Comparison of ENCODE assay signal across 11 cellular contexts in the genomic region with DNA sequence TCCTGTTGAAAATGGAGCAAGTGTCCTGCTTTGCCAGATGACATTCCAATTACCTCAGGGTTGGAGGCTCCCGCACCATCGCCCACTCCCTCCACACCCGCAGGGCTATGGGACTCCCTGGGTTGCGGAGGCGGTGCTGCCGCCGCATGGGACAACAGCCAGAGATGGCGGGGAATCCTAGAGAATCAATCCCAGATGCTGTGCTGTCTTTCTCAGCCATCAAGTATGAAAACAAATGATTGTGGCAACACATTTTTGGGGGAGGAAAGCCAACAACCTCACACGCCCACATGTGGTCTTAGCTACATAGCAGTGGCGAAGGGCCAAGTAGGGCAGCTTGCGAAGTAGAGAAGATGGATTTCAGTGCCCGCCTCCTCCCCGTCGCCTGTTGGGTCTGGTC. TPM values are rescaled to one million over a fixed set of nuclear protein-coding genes. Genes with fewer than 3 reads are reported as not detected.
DNase-seq lines count a peak whose midpoint lies in the region; ATAC-seq and TF ChIP-seq lines count a peak whose summit lies in the region.
"Had no signal": no experiment of that assay in that cellular context is flagged by ENCODE, and none has a peak within 500 bp of the region (broad histone marks: within the 10 kb centered on the region; RNA-seq: fewer than 3 reads in every experiment).

No MANE protein-coding gene starts in this region.

- H3K9me3 ChIP-seq in heart left ventricle (no peaks in the 10 kb centered on the region), thoracic aorta (no peaks in the 10 kb centered on the region), spleen (no peaks in the 10 kb centered on the region)

- no peaks in the 10 kb centered on the region for H3K36me3 Mint-ChIP-seq in activated naive CD4-positive, alpha-beta T cell treated with anti-CD3 and anti-CD28 coated beads, Interleukin-2, amount 10 ng/mL, durations not matched to agents 7 days and 5 days

- H3K36me3 ChIP-seq in heart left ventricle = no peaks in the 10 kb centered on the region
- H3K36me3 ChIP-seq in thoracic aorta = no peaks in the 10 kb centered on the region
- H3K36me3 ChIP-seq in spleen = no peaks in the 10 kb centered on the region

- peaks cover 14% of the 10 kb centered on the region for H3K4me1 Mint-ChIP-seq in activated naive CD4-positive, alpha-beta T cell treated with anti-CD3 and anti-CD28 coated beads, Interleukin-2, amount 10 ng/mL, durations not matched to agents 7 days and 5 days

- H3K9me3 Mint-ChIP-seq in activated naive CD4-positive, alpha-beta T cell treated with anti-CD3 and anti-CD28 coated beads, Interleukin-2, amount 10 ng/mL, durations not matched to agents 7 days and 5 days = no peaks in the 10 kb centered on the region

- intact Hi-C loops in heart left ventricle (cut with DNase I) = no loop called here
- intact Hi-C loops in spleen (cut with DNase I; ENCODE audit: low total_unique reads) = no loop called here

- peaks cover 25% of the 10 kb centered on the region for H3K27me3 Mint-ChIP-seq in activated naive CD4-positive, alpha-beta T cell treated with anti-CD3 and anti-CD28 coated beads, Interleukin-2, amount 10 ng/mL, durations not matched to agents 7 days and 5 days

- H3K27me3 ChIP-seq in heart left ventricle = no peaks in the 10 kb centered on the region
- H3K27me3 ChIP-seq in thoracic aorta (replicated peaks; ENCODE audit: insufficient read depth) = no peaks in the 10 kb centered on the region
- H3K27me3 ChIP-seq in spleen (replicated peaks in 1 of 7) = peaks cover 0 to 4% (median 0%) of the 10 kb centered on the region in 7 donors

- CTCF ChIA-PET in activated naive CD4-positive, alpha-beta T cell treated with anti-CD3 and anti-CD28 coated beads, Interleukin-2, amount 10 ng/mL, durations not matched to agents 7 days and 5 days (lab: Charles Lee) = no interaction called here

- peak; percentile 43 for DNase-seq in activated naive CD4-positive, alpha-beta T cell treated with Interleukin-2 at 50 U/mL for 16 hours
- no peak for DNase-seq in activated naive CD4-positive, alpha-beta T cell treated with anti-CD3 and anti-CD28 coated beads, Interleukin-2, amount 10 ng/mL, durations not matched to agents 7 days and 5 days
- DNase-seq in activated T-helper 9 cell treated with anti-CD3 and anti-CD28 coated beads, Interleukin-2, amount 50 U/mL, for 16 hours (ENCODE audit: low read depth) = peak; percentile 9
- DNase-seq in heart left ventricle (peak in 4 of 5 donors; percentile 37 to 72 (median 58)), thoracic aorta (ENCODE audit: low spot score) (no peak), GM10266 (ENCODE audit: extremely low spot score) (no peak), spleen (no peak)
- DNase-seq: activated gamma-delta T cell, NCI-H187, T-helper 1 cell had no signal

- no peak overlapping the region for H3K4me3 ChIP-seq in heart left ventricle
- H3K4me3 ChIP-seq in thoracic aorta = peak overlapping the region; percentile 71
- H3K4me3 ChIP-seq in spleen = no peak overlapping the region

- WGBS in heart left ventricle, 4 donors = 73 to 76% (median 76%) methylated on average over 14 of the region's 14 CpGs
- WGBS in spleen, 5 donors = 67 to 86% (median 75%) methylated on average over 14 of the region's 14 CpGs

- TF ChIP-seq CTCF in heart left ventricle (IDR thresholded peaks at IDR 0.05) (no peak), thoracic aorta (IDR thresholded peaks at IDR 0.05) (no peak), GM10266 (IDR thresholded peaks at IDR 0.05; ENCODE audit: control insufficient read depth, insufficient read depth, low read depth, missing control alignments) (no peak), spleen (IDR thresholded peaks at IDR 0.05 in 8 of 11, conservative IDR thresholded peaks at IDR 0.05 in 3 of 11) (no peak)

- TF ChIP-seq POLR2A in heart left ventricle (IDR thresholded peaks at IDR 0.05) (no peak), spleen (IDR thresholded peaks at IDR 0.05) (no peak)

- peaks cover 0 to 4% (median 0%) of the 10 kb centered on the region in 12 donors for H3K4me1 ChIP-seq in heart left ventricle
- H3K4me1 ChIP-seq in thoracic aorta (ENCODE audit: control insufficient read depth in 1 of 2, low read depth in 2 of 2) = no peaks in the 10 kb centered on the region
- H3K4me1 ChIP-seq in spleen = peaks cover 0 to 5% (median 0%) of the 10 kb centered on the region in 6 donors

- no peak overlapping the region for H3K27ac Mint-ChIP-seq in activated naive CD4-positive, alpha-beta T cell treated with anti-CD3 and anti-CD28 coated beads, Interleukin-2, amount 10 ng/mL, durations not matched to agents 7 days and 5 days

- ATAC-seq in heart left ventricle = peak in 3 of 4 donors; percentile 58 to 90 (median 62)
- ATAC-seq in thoracic aorta (ENCODE audit: insufficient number of reproducible peaks, low FRiP score, low read depth) = no peak
- no peak for ATAC-seq in HG02870 (IDR thresholded peaks at IDR 0.05; ENCODE audit: unreplicated experiment)

- H3K27ac ChIP-seq in heart left ventricle (no peak overlapping the region), thoracic aorta (peak overlapping the region in 1 of 2 donors; percentile 27), spleen (no peak overlapping the region)

- H3K4me3 Mint-ChIP-seq in activated naive CD4-positive, alpha-beta T cell treated with anti-CD3 and anti-CD28 coated beads, Interleukin-2, amount 10 ng/mL, durations not matched to agents 7 days and 5 days = no peak overlapping the region

RNA-seq across cellular contexts. Expression of a gene that starts 46.7 kb away (rescaled TPM):
- 1 to 10 TPM in 1 of 9 donors, under 1 TPM in 4, not detected in 4; 0.21 to 2.2 (median 0.54) TPM for total RNA-seq in heart left ventricle
- under 1 TPM in 1 of 2 donors, not detected in 1; 0.12 TPM for polyA plus RNA-seq in heart left ventricle
- 1 to 10 TPM; 1.1 to 6.6 TPM for total RNA-seq in thoracic aorta
- under 1 TPM in 1 of 7 donors, not detected in 6; 0.20 TPM for total RNA-seq in spleen
- under 1 TPM in 2 of 3 donors, not detected in 1; 0.02 to 0.03 TPM for polyA plus RNA-seq in spleen

Comparison
In these comparisons a context has a peak if more than half of its experiments do, and no peak if none do; other contexts are left out.
1. DNase-seq: peak in activated naive CD4-positive, alpha-beta T cell treated with Interleukin-2 at 50 U/mL for 16 hours (single experiment), activated T-helper 9 cell treated with anti-CD3 and anti-CD28 coated beads, Interleukin-2, amount 50 U/mL, for 16 hours (single experiment) and heart left ventricle (4 of 5); none in activated naive CD4-positive, alpha-beta T cell treated with anti-CD3 and anti-CD28 coated beads, Interleukin-2, amount 10 ng/mL, durations not matched to agents 7 days and 5 days (single experiment), thoracic aorta (single experiment), GM10266 (single experiment) and spleen (single experiment).
2. ATAC-seq: peak in heart left ventricle (3 of 4); none in thoracic aorta (single experiment) and HG02870 (single experiment).